13 cellular contexts compared by ENCODE assay signal in the genomic region with DNA sequence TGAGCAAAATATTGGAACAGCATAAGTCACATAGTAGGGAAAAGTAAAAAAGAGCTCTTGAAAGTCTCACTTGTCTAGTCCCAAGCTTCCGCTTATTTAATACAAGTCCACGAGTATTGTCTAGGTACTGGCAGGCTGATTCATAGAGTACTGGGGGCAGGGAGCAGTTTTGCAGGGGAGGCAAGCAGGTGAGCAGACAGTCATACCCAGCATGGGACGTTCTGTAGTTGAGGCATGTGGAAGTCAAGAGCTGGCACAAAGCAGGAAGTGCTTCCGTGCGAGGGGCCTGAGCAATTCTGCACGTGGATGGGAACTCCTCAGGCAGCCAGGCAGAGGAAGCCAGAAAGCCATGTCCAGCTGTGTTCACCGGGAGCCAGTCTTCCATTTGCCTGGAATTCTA.
DNase-seq lines count a peak whose midpoint lies in the region; ATAC-seq and TF ChIP-seq lines count a peak whose summit lies in the region.
"Had no signal": no experiment of that assay in that cellular context is flagged by ENCODE, and none has a peak within 500 bp of the region (broad histone marks: within the 10 kb centered on the region; RNA-seq: fewer than 3 reads in every experiment).

No MANE protein-coding gene starts in this region.

- intact Hi-C loops in head of caudate nucleus (cut with DNase I), result loop anchor here (10.0 kb wide), 1 partner anchor 98 kb away; no protein-coding TSS in a partner anchor

- ATAC-seq in HG02678 (IDR thresholded peaks at IDR 0.05; ENCODE audit: unreplicated experiment) (peak; percentile 45), HG03159 (IDR thresholded peaks at IDR 0.05; ENCODE audit: unreplicated experiment) (no peak)
- ATAC-seq: GM12878 had no signal

- peak; percentile 79 for DNase-seq in NCI-H2107 treated with DMSO at 0.1 percent for 48 hours (lab: John Stamatoyannopoulos, UW; ENCODE audit: unreplicated experiment)
- no peak for DNase-seq in NCI-H2107 (lab: John Stamatoyannopoulos, UW)
- DNase-seq in head of caudate nucleus, result peak in 37 of 42 donors; percentile 7 to 70 (median 41)
- DNase-seq in CD1c-positive myeloid dendritic cell (ENCODE audit: extremely low spot score), result no peak
- DNase-seq in endothelial cell (ENCODE audit: low spot score), result no peak
- DNase-seq: 8988T; AML-193; CD4-positive, CD25-positive, alpha-beta regulatory T cell; DMS53; GM23248 had no signal

- no peaks in the 10 kb centered on the region for H3K9me3 Mint-ChIP-seq in endothelial cell (ENCODE audit: unreplicated experiment)

- H3K4me1 Mint-ChIP-seq in endothelial cell (ENCODE audit: unreplicated experiment), result peaks cover 5% of the 10 kb centered on the region
- H3K4me1 Mint-ChIP-seq: CD4-positive, CD25-positive, alpha-beta regulatory T cell had no signal

- no peak overlapping the region for H3K27ac Mint-ChIP-seq in endothelial cell (ENCODE audit: unreplicated experiment)
- H3K27ac Mint-ChIP-seq: CD4-positive, CD25-positive, alpha-beta regulatory T cell had no signal

- H3K36me3 Mint-ChIP-seq in endothelial cell (ENCODE audit: low read depth, unreplicated experiment), result no peaks in the 10 kb centered on the region
- H3K36me3 Mint-ChIP-seq: CD4-positive, CD25-positive, alpha-beta regulatory T cell had no signal

- no peaks in the 10 kb centered on the region for H3K27me3 Mint-ChIP-seq in endothelial cell (ENCODE audit: unreplicated experiment)
- H3K27me3 Mint-ChIP-seq: CD4-positive, CD25-positive, alpha-beta regulatory T cell had no signal

- TF ChIP-seq CTCF in endothelial cell (IDR thresholded peaks at IDR 0.05; ENCODE audit: unreplicated experiment), result no peak

- H3K4me3 Mint-ChIP-seq in endothelial cell (ENCODE audit: unreplicated experiment), result no peak overlapping the region
- H3K4me3 Mint-ChIP-seq: CD4-positive, CD25-positive, alpha-beta regulatory T cell had no signal

Comparison
In these comparisons a context has a peak if more than half of its experiments do, and no peak if none do; other contexts are left out.
1. DNase-seq: peak in NCI-H2107 treated with DMSO at 0.1 percent for 48 hours (single experiment) and head of caudate nucleus (37 of 42); none in NCI-H2107 (single experiment), CD1c-positive myeloid dendritic cell (single experiment) and endothelial cell (single experiment).